In genomic region chr16:28204211-28204610, GRCh38 we compare ENCODE assay signal across 24 cellular contexts. TPM values are rescaled to one million over a fixed set of nuclear protein-coding genes. Genes with fewer than 3 reads are reported as not detected.
DNase-seq lines count a peak whose midpoint lies in the region; ATAC-seq and TF ChIP-seq lines count a peak whose summit lies in the region.
"Had no signal": no experiment of that assay in that cellular context is flagged by ENCODE, and none has a peak within 500 bp of the region (broad histone marks: within the 10 kb centered on the region; RNA-seq: fewer than 3 reads in every experiment).

No MANE protein-coding gene starts in this region.

- peak overlapping the region; percentile 12 for H3K27ac ChIP-seq in osteoblast (ENCODE audit: low read depth, low read length)
- peak overlapping the region in 2 of 3 donors; percentile 1 to 36 for H3K27ac ChIP-seq in thyroid gland
- H3K27ac ChIP-seq: 22Rv1, GM23248, Peyer's patch had no signal

- H3K79me2 ChIP-seq in osteoblast (ENCODE audit: insufficient read depth, low read length): peaks cover 98% of the 10 kb centered on the region

- H3K9me3 Mint-ChIP-seq in activated T-cell treated with anti-CD3 and anti-CD28 coated beads, Interleukin-2, amount 50 U/mL, for 4 hours: no peaks in the 10 kb centered on the region
- H3K9me3 Mint-ChIP-seq: CD8-positive, alpha-beta memory T cell; H9 had no signal

- H3K27me3 Mint-ChIP-seq in activated T-cell treated with anti-CD3 and anti-CD28 coated beads, Interleukin-2, amount 50 U/mL, for 4 hours (ENCODE audit: low read depth): no peaks in the 10 kb centered on the region
- H3K27me3 Mint-ChIP-seq: CD8-positive, alpha-beta memory T cell had no signal

- H3K36me3 ChIP-seq in MG63 (peaks cover 93% of the 10 kb centered on the region), osteoblast (ENCODE audit: insufficient read depth, low read length) (peaks cover 83% of the 10 kb centered on the region), thyroid gland (peaks cover 0 to 5% of the 10 kb centered on the region in 2 donors)

- 44 to 60% methylated on average over 5 of the region's 5 CpGs for WGBS in thyroid gland, 2 donors

- no peak overlapping the region for H2AFZ ChIP-seq in osteoblast (ENCODE audit: low read length)
- H2AFZ ChIP-seq: GM23248 had no signal

- intact Hi-C loops in Right ventricle myocardium superior (cut with DNase I) (no loop called here), Right ventricle myocardium inferior (cut with DNase I) (no loop called here), thyroid gland (cut with DNase I) (no loop called here)

- DNase-seq in Right ventricle myocardium superior (no peak), Right ventricle myocardium inferior (ENCODE audit: missing footprints) (no peak), MG63 (peak; percentile 34), osteoblast (ENCODE audit: insufficient read length, low spot score, missing footprints) (no peak), thyroid gland (peak; percentile 66 to 70), NCI-H748 (lab: John Stamatoyannopoulos, UW; ENCODE audit: unreplicated experiment) (no peak), islet precursor cell (no peak)
- no peak for DNase-seq in activated T-cell treated with anti-CD3 and anti-CD28 coated beads, Interleukin-2, amount 50 U/mL, for 4 hours
- DNase-seq: ACHN; CD8-positive, alpha-beta memory T cell; DMS53; EL; GF-D8; GM23248; H9; Karpas-422; NCI-H1417; NCI-H1694 treated with DMSO at 0.1 percent for 48 hours; NCI-H2081 treated with DMSO at 0.1 percent for 48 hours; NCI-H524 treated with DMSO at 0.1 percent for 48 hours; Peyer's patch; SW 1271 had no signal

- peaks cover 56% of the 10 kb centered on the region for H4K20me1 ChIP-seq in osteoblast (ENCODE audit: insufficient read depth, low read length)

- H3K4me1 Mint-ChIP-seq in activated T-cell treated with anti-CD3 and anti-CD28 coated beads, Interleukin-2, amount 50 U/mL, for 4 hours (ENCODE audit: low read depth): peaks cover 47% of the 10 kb centered on the region

- H3K4me3 ChIP-seq in MG63: no peak overlapping the region
- no peak overlapping the region for H3K4me3 ChIP-seq in osteoblast (ENCODE audit: insufficient read depth, low read length)
- H3K4me3 ChIP-seq in thyroid gland (replicated peaks in 1 of 3): no peak overlapping the region
- H3K4me3 ChIP-seq: GM23248, Peyer's patch had no signal

- H3K27me3 ChIP-seq in MG63: no peaks in the 10 kb centered on the region
- no peaks in the 10 kb centered on the region for H3K27me3 ChIP-seq in osteoblast (ENCODE audit: insufficient read depth, low read length)
- H3K27me3 ChIP-seq in thyroid gland: no peaks in the 10 kb centered on the region
- H3K27me3 ChIP-seq: BLaER1 treated with 17β-estradiol and CSF1 and Interleukin-3, amounts not matched to agents 10 nM and 100 nM; Peyer's patch had no signal

- H3K36me3 Mint-ChIP-seq in activated T-cell treated with anti-CD3 and anti-CD28 coated beads, Interleukin-2, amount 50 U/mL, for 4 hours (ENCODE audit: insufficient read depth): peaks cover 32% of the 10 kb centered on the region

- no peak overlapping the region for H3K4me2 ChIP-seq in osteoblast (ENCODE audit: insufficient read depth, low read length)

- H3K4me3 Mint-ChIP-seq in activated T-cell treated with anti-CD3 and anti-CD28 coated beads, Interleukin-2, amount 50 U/mL, for 4 hours: no peak overlapping the region
- H3K4me3 Mint-ChIP-seq: CD8-positive, alpha-beta memory T cell; H9 had no signal

- H3K9me3 ChIP-seq in MG63 (no peaks in the 10 kb centered on the region), osteoblast (ENCODE audit: low read depth, low read length) (no peaks in the 10 kb centered on the region), thyroid gland (no peaks in the 10 kb centered on the region)
- H3K9me3 ChIP-seq: BLaER1 treated with 17β-estradiol and CSF1 and Interleukin-3, amounts not matched to agents 10 nM and 100 nM; Peyer's patch had no signal

- TF ChIP-seq CTCF in osteoblast (IDR thresholded peaks at IDR 0.05; ENCODE audit: extremely low read depth, low read depth, low read length): no peak
- no peak for TF ChIP-seq CTCF in thyroid gland (IDR thresholded peaks at IDR 0.05)

- no peak for TF ChIP-seq POLR2A in thyroid gland (IDR thresholded peaks at IDR 0.05)

- ATAC-seq in Right ventricle myocardium superior (ENCODE audit: poor library complexity) (peak; percentile 32), Right ventricle myocardium inferior (no peak)
- ATAC-seq in activated T-cell treated with anti-CD3 and anti-CD28 coated beads, Interleukin-2, amount 50 U/mL, for 4 hours: no peak

- no peaks in the 10 kb centered on the region for H3K4me1 ChIP-seq in osteoblast (ENCODE audit: insufficient read depth, low read length)
- H3K4me1 ChIP-seq in thyroid gland: peaks cover 0 to 17% of the 10 kb centered on the region in 2 donors

RNA-seq across cellular contexts. Expression of gene XPO6, which starts 7.6 kb away (rescaled TPM):
- total RNA-seq in Right ventricle myocardium superior: 25.2 TPM
- 30.4 TPM for total RNA-seq in Right ventricle myocardium inferior
- total RNA-seq in MG63 (2014; rRNA removed; shearing (Covaris generic); ENCODE audit: low replicate concordance): 92.5 and 102 TPM in 2 replicates
- total RNA-seq in osteoblast: 82.2 and 102 TPM in 2 replicates
- 100 to 1,000 TPM in 3 of 4 donors, 10 to 100 TPM in 1; 88.2 to 160 (median 118) TPM for total RNA-seq in thyroid gland
- total RNA-seq in activated T-cell treated with anti-CD3 and anti-CD28 coated beads, Interleukin-2, amount 50 U/mL, for 4 hours: 100 to 1,000 TPM; 291 to 305 (median 303) TPM

Comparison
In these comparisons a context has a peak if more than half of its experiments do, and no peak if none do; other contexts are left out.
1. DNase-seq: peak in MG63 (single experiment) and thyroid gland (2 of 2); none in Right ventricle myocardium superior (single experiment), Right ventricle myocardium inferior (single experiment), osteoblast (single experiment), NCI-H748 (single experiment), activated T-cell treated with anti-CD3 and anti-CD28 coated beads, Interleukin-2, amount 50 U/mL, for 4 hours (single experiment) and islet precursor cell (single experiment).